ENCODE assay signal across 8 cellular contexts in genomic region chr5:23506329-23507236, GRCh38. TPM values are rescaled to one million over a fixed set of nuclear protein-coding genes. Genes with fewer than 3 reads are reported as not detected.
DNase-seq lines count a peak whose midpoint lies in the region; ATAC-seq and TF ChIP-seq lines count a peak whose summit lies in the region.

No MANE protein-coding gene starts in this region.

- no peak for ATAC-seq in GM21529 (IDR thresholded peaks at IDR 0.05; ENCODE audit: unreplicated experiment)
- no peak for ATAC-seq in HG03139 (IDR thresholded peaks at IDR 0.05; ENCODE audit: unreplicated experiment)

- H3K27me3 ChIP-seq in H7 (ENCODE audit: control insufficient read depth, insufficient read depth, low read length) (no peaks in the 10 kb centered on the region), MG63 (no peaks in the 10 kb centered on the region)

- peaks cover 13% of the 10 kb centered on the region for H3K27me3 Mint-ChIP-seq in nephron (ENCODE audit: low read depth)

- H3K36me3 ChIP-seq in H7 (replicated peaks; ENCODE audit: control insufficient read depth, insufficient read depth, low read length), result no peaks in the 10 kb centered on the region
- no peaks in the 10 kb centered on the region for H3K36me3 ChIP-seq in MG63

- peak overlapping the region in 1 of 3 experiments; percentile 43 for H3K27ac Mint-ChIP-seq in nephron

- H3K36me3 Mint-ChIP-seq in nephron (ENCODE audit: low read depth), result no peaks in the 10 kb centered on the region

- peak; percentile 43 to 51 (median 50) for TF ChIP-seq CTCF in nephron (IDR thresholded peaks at IDR 0.05; ENCODE audit: unreplicated experiment in 3 of 3)

- H3K4me3 ChIP-seq in H7 (ENCODE audit: insufficient read depth, low read depth, low read length) (peak overlapping the region; percentile 19), MG63 (no peak overlapping the region)

- H3K9me3 ChIP-seq in MG63, result peaks cover 3% of the 10 kb centered on the region; the same call in 1 of the 2 replicates

- peaks cover 13% of the 10 kb centered on the region for H3K9me3 Mint-ChIP-seq in nephron

- peak overlapping the region in 2 of 3 experiments; percentile 17 to 29 for H3K4me3 Mint-ChIP-seq in nephron

- no peaks in the 10 kb centered on the region for H3K4me1 Mint-ChIP-seq in nephron

- DNase-seq in H7 (peak; percentile 64), NCI-H446 (lab: John Stamatoyannopoulos, UW) (peak; percentile 55 to 73), ecto neural progenitor cell (ENCODE audit: low spot score) (peak; percentile 50), MG63 (no peak)
- no peak for DNase-seq in stimulated activated CD4-positive, alpha-beta T cell treated with anti-CD3 and anti-CD28 coated beads, Interleukin-4, amount 100 ng/mL, for 24 hours

RNA-seq across cellular contexts. Expression of gene PRDM9, which starts 0.8 kb away (rescaled TPM):
- total RNA-seq in H7 (2014; rRNA removed; shearing (Covaris generic)), result 0.41 TPM in 1 of 2 replicates, not detected in the other
- not detected in 2 replicates for total RNA-seq in MG63 (2014; rRNA removed; shearing (Covaris generic); ENCODE audit: low replicate concordance)

Comparison
In these comparisons a context has a peak if more than half of its experiments do, and no peak if none do; other contexts are left out.
1. DNase-seq: peak in H7 (single experiment), NCI-H446 (2 of 2) and ecto neural progenitor cell (single experiment); none in stimulated activated CD4-positive, alpha-beta T cell treated with anti-CD3 and anti-CD28 coated beads, Interleukin-4, amount 100 ng/mL, for 24 hours (single experiment) and MG63 (single experiment).